In genomic region chr1:244844155-244845121, GRCh38 we compare ENCODE assay signal across 18 cellular contexts. TPM values are rescaled to one million over a fixed set of nuclear protein-coding genes. Genes with fewer than 3 reads are reported as not detected.
DNase-seq lines count a peak whose midpoint lies in the region; ATAC-seq and TF ChIP-seq lines count a peak whose summit lies in the region.
"Had no signal": no experiment of that assay in that cellular context is flagged by ENCODE, and none has a peak within 500 bp of the region (broad histone marks: within the 10 kb centered on the region; RNA-seq: fewer than 3 reads in every experiment).

No MANE protein-coding gene starts in this region.

- DNase-seq in cardiac muscle cell (ENCODE audit: low read depth in 1 of 2, low spot score in 1 of 2) (no peak), heart left ventricle (no peak), SK-N-MC (ENCODE audit: low read depth, low spot score) (no peak), chondrocyte (ENCODE audit: low spot score) (no peak), DMS 273 (lab: John Stamatoyannopoulos, UW; ENCODE audit: unreplicated experiment) (no peak), dorsolateral prefrontal cortex (no peak)
- DNase-seq in stimulated activated naive CD8-positive, alpha-beta T cell treated with anti-CD3 and anti-CD28 coated beads, Interleukin-15, amount 100 ng/mL, for 72 hours, result no peak
- DNase-seq: activated CD4-positive, alpha-beta T cell treated with anti-CD3 and anti-CD28 coated beads for 1 hour; DMS 273 treated with DMSO at 0.1 percent for 48 hours; foreskin melanocyte; MM.1S; naive B cell; NCI-H2029; NCI-H526 treated with DMSO at 0.1 percent for 48 hours; right cardiac atrium; stimulated activated CD8-positive, alpha-beta memory T cell treated with anti-CD3 and anti-CD28 coated beads, Interleukin-4, amount 100 ng/mL, for 48 hours; trophoblast cell had no signal

- H3K27ac Mint-ChIP-seq in chondrocyte (ENCODE audit: unreplicated experiment), result peak overlapping the region; percentile 86
- peak overlapping the region in 1 of 2 donors; percentile 74 for H3K27ac Mint-ChIP-seq in stimulated activated naive CD8-positive, alpha-beta T cell treated with anti-CD3 and anti-CD28 coated beads, Interleukin-15, amount 100 ng/mL, for 72 hours

- H3K4me1 Mint-ChIP-seq in chondrocyte (ENCODE audit: low read depth), result peaks cover 38% of the 10 kb centered on the region
- peaks cover 69% of the 10 kb centered on the region for H3K4me1 Mint-ChIP-seq in stimulated activated naive CD8-positive, alpha-beta T cell treated with anti-CD3 and anti-CD28 coated beads, Interleukin-15, amount 100 ng/mL, for 72 hours

- no peak for TF ChIP-seq CTCF in cardiac muscle cell (IDR thresholded peaks at IDR 0.05; ENCODE audit: low read depth, low read length)
- no peak for TF ChIP-seq CTCF in heart left ventricle (IDR thresholded peaks at IDR 0.05)
- no peak for TF ChIP-seq CTCF in chondrocyte (IDR thresholded peaks at IDR 0.05)
- no peak for TF ChIP-seq CTCF in dorsolateral prefrontal cortex (IDR thresholded peaks at IDR 0.05 in 54 of 56, conservative IDR thresholded peaks at IDR 0.05 in 2 of 56; ENCODE audit: low read depth in 1 of 56, partially characterized antibody in 56 of 56)

- H3K9me3 ChIP-seq in cardiac muscle cell (ENCODE audit: low read depth), result no peaks in the 10 kb centered on the region
- H3K9me3 ChIP-seq in heart left ventricle, result no peaks in the 10 kb centered on the region
- no peaks in the 10 kb centered on the region for H3K9me3 ChIP-seq in SK-N-MC (ENCODE audit: low read depth, low read length)

- H3K36me3 Mint-ChIP-seq in chondrocyte (ENCODE audit: low read depth), result peaks cover 24% of the 10 kb centered on the region

- H3K27me3 Mint-ChIP-seq in chondrocyte (ENCODE audit: low read depth), result no peaks in the 10 kb centered on the region
- no peaks in the 10 kb centered on the region for H3K27me3 Mint-ChIP-seq in stimulated activated naive CD8-positive, alpha-beta T cell treated with anti-CD3 and anti-CD28 coated beads, Interleukin-15, amount 100 ng/mL, for 72 hours
- H3K27me3 Mint-ChIP-seq: naive B cell had no signal

- intact Hi-C loops in heart left ventricle (cut with DNase I) (no loop called here), dorsolateral prefrontal cortex (cut with DNase I) (no loop called here)

- H3K4me1 ChIP-seq in cardiac muscle cell (ENCODE audit: low read depth) (no peaks in the 10 kb centered on the region), heart left ventricle (peaks cover 0 to 31% (median 16%) of the 10 kb centered on the region in 12 donors)

- WGBS in heart left ventricle, 4 donors, result 86 to 92% (median 91%) methylated on average over 13 of the region's 13 CpGs

- TF ChIP-seq POLR2A in heart left ventricle (IDR thresholded peaks at IDR 0.05), result no peak

- H3K36me3 ChIP-seq in cardiac muscle cell, result peaks cover 77% of the 10 kb centered on the region
- H3K36me3 ChIP-seq in heart left ventricle, result peaks cover 0 to 100% (median 95%) of the 10 kb centered on the region in 9 donors
- peaks cover 100% of the 10 kb centered on the region for H3K36me3 ChIP-seq in SK-N-MC (ENCODE audit: insufficient read depth, low read length)

- H3K27me3 ChIP-seq in cardiac muscle cell, result no peaks in the 10 kb centered on the region
- H3K27me3 ChIP-seq in heart left ventricle, result no peaks in the 10 kb centered on the region
- no peaks in the 10 kb centered on the region for H3K27me3 ChIP-seq in dorsolateral prefrontal cortex

- H3K4me3 Mint-ChIP-seq in chondrocyte (ENCODE audit: unreplicated experiment), result no peak overlapping the region
- H3K4me3 Mint-ChIP-seq in stimulated activated naive CD8-positive, alpha-beta T cell treated with anti-CD3 and anti-CD28 coated beads, Interleukin-15, amount 100 ng/mL, for 72 hours, result no peak overlapping the region
- H3K4me3 Mint-ChIP-seq: naive B cell had no signal

- no peak for ATAC-seq in heart left ventricle
- ATAC-seq in stimulated activated naive CD8-positive, alpha-beta T cell treated with anti-CD3 and anti-CD28 coated beads, Interleukin-15, amount 100 ng/mL, for 72 hours, result peak; percentile 43
- no peak for ATAC-seq in GM21723 (IDR thresholded peaks at IDR 0.05; ENCODE audit: unreplicated experiment)
- ATAC-seq: right cardiac atrium had no signal

- H3K4me3 ChIP-seq in cardiac muscle cell, result no peak overlapping the region
- H3K4me3 ChIP-seq in heart left ventricle, result no peak overlapping the region
- no peak overlapping the region for H3K4me3 ChIP-seq in SK-N-MC
- no peak overlapping the region for H3K4me3 ChIP-seq in dorsolateral prefrontal cortex

- H3K27ac ChIP-seq in cardiac muscle cell, result peak overlapping the region; percentile 44
- no peak overlapping the region for H3K27ac ChIP-seq in heart left ventricle
- peak overlapping the region; percentile 88 for H3K27ac ChIP-seq in SK-N-MC
- H3K27ac ChIP-seq in dorsolateral prefrontal cortex, result peak overlapping the region in 2 of 59 donors; percentile 27 to 36

- no peaks in the 10 kb centered on the region for H3K9me3 Mint-ChIP-seq in chondrocyte (ENCODE audit: low read depth)
- no peaks in the 10 kb centered on the region for H3K9me3 Mint-ChIP-seq in stimulated activated naive CD8-positive, alpha-beta T cell treated with anti-CD3 and anti-CD28 coated beads, Interleukin-15, amount 100 ng/mL, for 72 hours
- H3K9me3 Mint-ChIP-seq: naive B cell had no signal

- no peak overlapping the region for H3K9ac ChIP-seq in SK-N-MC (ENCODE audit: insufficient read length)

RNA-seq across cellular contexts. Expression of gene COX20, which starts 9.0 kb away (rescaled TPM):
- total RNA-seq in cardiac muscle cell (51.2 and 55.8 TPM in 2 replicates), heart left ventricle (10 to 100 TPM; 43.5 to 77.4 (median 59.8) TPM), chondrocyte (31.6 to 36.6 TPM (median 33.6 TPM) in 3 replicates), dorsolateral prefrontal cortex (10 to 100 TPM; 23.7 to 50.5 (median 37.6) TPM)
- polyA plus RNA-seq in cardiac muscle cell (68.1 and 104 TPM in 2 replicates), heart left ventricle (100 to 1,000 TPM in 1 of 2 donors, 10 to 100 TPM in 1; 58.3 to 122 TPM)

RNA-seq across cellular contexts. Expression of gene HNRNPU, which starts 19.9 kb away (rescaled TPM):
- total RNA-seq in cardiac muscle cell (267 and 447 TPM in 2 replicates), heart left ventricle (100 to 1,000 TPM; 138 to 218 (median 169) TPM), chondrocyte (223 to 285 TPM (median 226 TPM) in 3 replicates), dorsolateral prefrontal cortex (100 to 1,000 TPM; 196 to 344 (median 257) TPM)
- polyA plus RNA-seq in cardiac muscle cell (345 and 382 TPM in 2 replicates), heart left ventricle (100 to 1,000 TPM in 1 of 2 donors, 10 to 100 TPM in 1; 85.6 to 118 TPM)

Comparison
In these comparisons a context has a peak if more than half of its experiments do, and no peak if none do; other contexts are left out.
1. H3K27ac ChIP-seq: peak in cardiac muscle cell (single experiment) and SK-N-MC (single experiment); none in heart left ventricle (0 of 12).